In genomic region chr1:207958376-207959139, GRCh38 we compare ENCODE assay signal across 9 cellular contexts. TPM values are rescaled to one million over a fixed set of nuclear protein-coding genes. Genes with fewer than 3 reads are reported as not detected.
A peak's percentile ranks its signal among the peaks of the same experiment; 100 is the strongest.
DNase-seq lines count a peak whose midpoint lies in the region; ATAC-seq and TF ChIP-seq lines count a peak whose summit lies in the region.
"Had no signal": no experiment of that assay in that cellular context is flagged by ENCODE, and none has a peak within 500 bp of the region (broad histone marks: within the 10 kb centered on the region; RNA-seq: fewer than 3 reads in every experiment).

No MANE protein-coding gene starts in this region.

- no peaks in the 10 kb centered on the region for H3K36me3 Mint-ChIP-seq in activated CD4-positive, alpha-beta T cell treated with anti-CD3 and anti-CD28 coated beads, Interleukin-2, amount 10 ng/mL, durations not matched to agents 7 days and 5 days (ENCODE audit: low read depth)
- no peaks in the 10 kb centered on the region for H3K36me3 Mint-ChIP-seq in chondrocyte (ENCODE audit: low read depth)

- H3K27me3 Mint-ChIP-seq in activated CD4-positive, alpha-beta T cell treated with anti-CD3 and anti-CD28 coated beads, Interleukin-2, amount 10 ng/mL, durations not matched to agents 7 days and 5 days, result peaks cover 70% of the 10 kb centered on the region
- H3K27me3 Mint-ChIP-seq in chondrocyte (ENCODE audit: low read depth), result no peaks in the 10 kb centered on the region

- H3K9me3 ChIP-seq in lung (ENCODE audit: control insufficient read depth in 2 of 2, insufficient read depth in 1 of 2, low read length in 1 of 2) (no peaks in the 10 kb centered on the region), suprapubic skin (no peaks in the 10 kb centered on the region)

- ATAC-seq in lung (ENCODE audit: insufficient read depth, low FRiP score) (no peak), HG03571 (IDR thresholded peaks at IDR 0.05; ENCODE audit: unreplicated experiment) (no peak)

- TF ChIP-seq CTCF in chondrocyte (IDR thresholded peaks at IDR 0.05), result no peak
- no peak for TF ChIP-seq CTCF in lung (IDR thresholded peaks at IDR 0.05; ENCODE audit: control extremely low read depth, extremely low read depth)
- TF ChIP-seq CTCF in suprapubic skin (IDR thresholded peaks at IDR 0.05), result no peak

- POLR2A ChIA-PET in activated CD4-positive, alpha-beta T cell treated with anti-CD3 and anti-CD28 coated beads, Interleukin-2, amount 10 ng/mL, durations not matched to agents 7 days and 5 days (lab: Charles Lee), result no interaction called here

- peaks cover 8% of the 10 kb centered on the region for H3K4me1 Mint-ChIP-seq in activated CD4-positive, alpha-beta T cell treated with anti-CD3 and anti-CD28 coated beads, Interleukin-2, amount 10 ng/mL, durations not matched to agents 7 days and 5 days
- peaks cover 10% of the 10 kb centered on the region for H3K4me1 Mint-ChIP-seq in chondrocyte (ENCODE audit: low read depth)

- TF ChIP-seq POLR2A in suprapubic skin (IDR thresholded peaks at IDR 0.05), result no peak

- intact Hi-C loops in head of caudate nucleus (cut with DNase I), result no loop called here

- H3K4me3 Mint-ChIP-seq in activated CD4-positive, alpha-beta T cell treated with anti-CD3 and anti-CD28 coated beads, Interleukin-2, amount 10 ng/mL, durations not matched to agents 7 days and 5 days, result peak overlapping the region; percentile 17
- peak overlapping the region; percentile 62 for H3K4me3 Mint-ChIP-seq in chondrocyte (ENCODE audit: unreplicated experiment)

- no peak overlapping the region for H3K27ac Mint-ChIP-seq in activated CD4-positive, alpha-beta T cell treated with anti-CD3 and anti-CD28 coated beads, Interleukin-2, amount 10 ng/mL, durations not matched to agents 7 days and 5 days
- H3K27ac Mint-ChIP-seq in chondrocyte (ENCODE audit: unreplicated experiment), result no peak overlapping the region

- no peaks in the 10 kb centered on the region for H3K9me3 Mint-ChIP-seq in activated CD4-positive, alpha-beta T cell treated with anti-CD3 and anti-CD28 coated beads, Interleukin-2, amount 10 ng/mL, durations not matched to agents 7 days and 5 days
- no peaks in the 10 kb centered on the region for H3K9me3 Mint-ChIP-seq in chondrocyte (ENCODE audit: low read depth)

- H3K36me3 ChIP-seq in lung (ENCODE audit: control insufficient read depth in 2 of 2, insufficient read depth in 2 of 2, low read length in 2 of 2) (no peaks in the 10 kb centered on the region), suprapubic skin (no peaks in the 10 kb centered on the region)

- WGBS in lung, 2 donors, result 37% methylated on average over 24 of the region's 24 CpGs
- 36% methylated on average over 19 of the region's 24 CpGs for WGBS in suprapubic skin

- no peak for TF ChIP-seq EP300 in suprapubic skin (IDR thresholded peaks at IDR 0.05)

- no peaks in the 10 kb centered on the region for H3K27me3 ChIP-seq in lung (ENCODE audit: control insufficient read depth, insufficient read depth)
- H3K27me3 ChIP-seq in suprapubic skin, result no peaks in the 10 kb centered on the region

- H3K4me1 ChIP-seq in lung (ENCODE audit: control insufficient read depth in 2 of 2, insufficient read depth in 2 of 2, low read length in 2 of 2) (peaks cover 7 to 11% of the 10 kb centered on the region in 2 donors), suprapubic skin (peaks cover 29% of the 10 kb centered on the region)

- no peak for DNase-seq in activated CD4-positive, alpha-beta T cell treated with anti-CD3 and anti-CD28 coated beads, Interleukin-2, amount 10 ng/mL, durations not matched to agents 7 days and 5 days
- DNase-seq in activated CD4-positive, alpha-beta T cell treated with anti-CD3 and anti-CD28 coated beads, Interleukin-2, amount 50 U/mL, for 1 hour, result no peak
- no peak for DNase-seq in chondrocyte (ENCODE audit: low spot score)
- no peak for DNase-seq in lung (ENCODE audit: low spot score)
- no peak for DNase-seq in suprapubic skin (ENCODE audit: low spot score in 2 of 2)
- DNase-seq in head of caudate nucleus, result no peak
- no peak for DNase-seq in EL
- DNase-seq: NCI-H2227 treated with DMSO at 0.1 percent for 48 hours had no signal

- H3K27ac ChIP-seq in lung (ENCODE audit: low read depth in 1 of 2, low read length in 1 of 2) (peak overlapping the region; percentile 73 to 76), suprapubic skin (peak overlapping the region; percentile 84)

- CTCF ChIA-PET in activated CD4-positive, alpha-beta T cell treated with anti-CD3 and anti-CD28 coated beads, Interleukin-2, amount 10 ng/mL, durations not matched to agents 7 days and 5 days (lab: Charles Lee), result interaction anchor here (1.2 to 2.0 kb wide), 2 partner anchors 90 to 161 kb away, joined by 4 to 6 read pairs; no protein-coding TSS in a partner anchor

- H3K4me3 ChIP-seq in lung (no peak overlapping the region), suprapubic skin (peak overlapping the region; percentile 57)

RNA-seq across cellular contexts. Expression of gene CD34, which starts 47.6 kb away (rescaled TPM):
- under 1 TPM in 1 of 2 experiments, not detected in 1; 0.05 TPM for total RNA-seq in activated CD4-positive, alpha-beta T cell treated with anti-CD3 and anti-CD28 coated beads, Interleukin-2, amount 10 ng/mL, durations not matched to agents 7 days and 5 days
- 0.12 to 0.15 TPM (median 0.13 TPM) in 3 replicates for total RNA-seq in chondrocyte
- 10 to 100 TPM; 44.8 to 81.9 TPM for total RNA-seq in lung
- polyA plus RNA-seq in lung, result 10 to 100 TPM; 23.6 to 29.3 TPM
- 10 to 100 TPM; 11.1 to 31.1 (median 17.1) TPM for total RNA-seq in suprapubic skin

Comparison
In these comparisons a context has a peak if more than half of its experiments do, and no peak if none do; other contexts are left out.
1. RNA of gene CD34, which starts 47.6 kb away (total RNA-seq): 44.8 to 81.9 TPM in lung and 11.1 to 31.1 TPM in suprapubic skin; 0.12 to 0.15 TPM in chondrocyte and 0.05 TPM in activated CD4-positive, alpha-beta T cell treated with anti-CD3 and anti-CD28 coated beads, Interleukin-2, amount 10 ng/mL, durations not matched to agents 7 days and 5 days; every median in the first group is over 10 times any median in the second.